1 cellular context compared by ENCODE assay signal in the genomic region with DNA sequence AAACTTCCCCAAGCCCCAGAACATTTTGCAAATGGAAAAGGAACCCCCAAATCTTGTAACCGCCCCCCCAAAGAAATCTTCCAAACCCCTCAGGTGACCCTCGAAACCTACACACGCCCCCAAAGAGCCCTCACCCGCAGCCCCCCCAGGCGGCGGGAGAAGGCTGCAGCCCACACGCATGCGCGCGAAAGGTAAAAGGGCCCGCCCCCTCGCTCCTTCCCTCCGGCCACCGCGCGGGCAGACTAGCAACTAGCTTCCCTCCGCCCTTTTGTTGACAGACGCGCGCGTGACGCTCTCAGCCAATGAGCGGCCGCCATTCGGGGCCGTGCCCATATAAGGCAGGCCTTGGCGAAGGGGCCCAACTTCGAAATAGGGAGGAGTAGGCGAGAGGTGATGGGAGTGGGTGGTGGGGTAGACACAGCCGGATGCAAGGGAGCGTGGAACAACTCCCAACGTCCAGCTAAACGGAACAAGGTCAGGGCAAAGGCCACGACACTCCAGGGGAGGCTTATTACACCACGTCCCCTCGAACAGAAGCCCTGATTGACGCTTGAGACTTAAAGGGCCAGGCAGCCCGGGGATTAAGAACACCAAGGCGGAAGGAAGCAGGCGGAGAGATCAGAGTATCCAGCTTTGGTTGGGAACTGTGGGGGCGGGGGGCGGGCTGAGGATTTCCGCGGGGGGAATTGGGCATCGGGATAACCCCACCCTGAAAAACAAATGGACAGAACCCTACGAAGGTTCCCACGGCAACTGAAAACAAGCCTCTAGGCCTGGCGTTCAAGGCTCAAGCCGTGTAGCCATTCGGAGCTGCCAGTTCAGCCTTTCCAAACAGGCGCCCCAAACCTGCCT.
TF ChIP-seq lines count a peak whose summit lies in the region.

No MANE protein-coding gene starts in this region.

TF ChIP-seq in GM12891, 5 proteins besides CTCF, POLR2A, EP300 and RAD21 (continued from another document):
- TF ChIP-seq TAF1 (IDR thresholded peaks at IDR 0.05; ENCODE audit: low read depth, low read length), result peak; percentile 5; the same call in 1 of the 2 replicates
